8 cellular contexts compared by ENCODE assay signal in the genomic region with DNA sequence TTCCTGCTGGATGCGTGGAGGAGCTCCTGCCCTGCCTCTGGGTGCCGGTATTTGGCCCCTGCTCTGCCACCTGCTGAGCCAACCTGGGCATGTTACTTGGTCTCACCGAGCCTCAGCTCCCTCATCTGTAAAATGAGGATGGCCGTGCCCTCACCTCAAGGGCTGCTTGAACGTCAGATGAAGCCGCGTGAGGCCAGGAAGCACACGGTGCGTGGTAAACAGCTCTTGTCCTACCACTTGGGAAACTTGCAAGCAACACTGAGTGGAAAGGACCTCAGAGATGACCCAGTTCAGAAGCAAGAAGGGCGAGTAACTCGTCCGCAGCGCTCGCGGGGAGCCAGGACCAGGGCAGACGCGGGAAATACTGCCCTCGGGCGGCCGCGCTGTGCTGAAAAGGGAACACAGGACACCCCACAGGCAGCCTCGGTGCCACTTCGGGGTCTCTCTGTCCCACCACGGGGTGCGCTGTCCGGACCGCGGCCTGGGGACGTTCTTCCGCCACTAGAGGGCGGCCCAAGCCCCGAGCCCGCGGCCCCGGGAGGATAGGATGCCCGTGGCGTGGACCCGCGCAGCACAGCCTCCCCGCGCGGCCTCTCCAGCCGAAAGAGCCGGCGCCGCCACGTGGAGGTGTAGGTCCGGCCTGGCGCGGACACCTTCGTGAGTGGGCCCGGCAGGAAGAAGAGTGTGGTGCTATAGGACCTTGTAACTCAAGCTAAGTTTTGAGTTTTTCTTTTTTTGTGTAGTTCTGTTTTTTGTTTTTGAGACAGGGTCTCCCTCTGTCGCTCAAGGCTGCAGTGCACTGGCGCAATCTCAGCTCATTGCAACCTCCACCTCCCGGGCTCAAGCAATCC.
DNase-seq lines count a peak whose midpoint lies in the region; ATAC-seq and TF ChIP-seq lines count a peak whose summit lies in the region.

No MANE protein-coding gene starts in this region.

- H3K27me3 ChIP-seq in liver (ENCODE audit: control insufficient read depth in 4 of 4, insufficient read depth in 4 of 4, low read length in 3 of 4), result no peaks in the 10 kb centered on the region

- peak overlapping the region; percentile 80 for H3K4me3 Mint-ChIP-seq in activated CD4-positive, alpha-beta T cell treated with anti-CD3 and anti-CD28 coated beads, Interleukin-2, amount 10 ng/mL, durations not matched to agents 24 days and 14 days

- H3K4me1 ChIP-seq in liver (ENCODE audit: control insufficient read depth in 4 of 4, insufficient read depth in 4 of 4, low read length in 3 of 4), result peaks cover 4 to 24% (median 14%) of the 10 kb centered on the region in 4 donors

- peaks cover 7% of the 10 kb centered on the region for H3K4me1 Mint-ChIP-seq in activated CD4-positive, alpha-beta T cell treated with anti-CD3 and anti-CD28 coated beads, Interleukin-2, amount 10 ng/mL, durations not matched to agents 24 days and 14 days

- no peak for TF ChIP-seq POLR2A in NB4 (IDR thresholded peaks at IDR 0.05; ENCODE audit: extremely low read depth, insufficient read length)

- no peaks in the 10 kb centered on the region for H3K36me3 Mint-ChIP-seq in activated CD4-positive, alpha-beta T cell treated with anti-CD3 and anti-CD28 coated beads, Interleukin-2, amount 10 ng/mL, durations not matched to agents 24 days and 14 days (ENCODE audit: low read depth)

- ATAC-seq in HG02571 (IDR thresholded peaks at IDR 0.05; ENCODE audit: unreplicated experiment), result peak; percentile 86

- no peaks in the 10 kb centered on the region for H3K27me3 Mint-ChIP-seq in activated CD4-positive, alpha-beta T cell treated with anti-CD3 and anti-CD28 coated beads, Interleukin-2, amount 10 ng/mL, durations not matched to agents 24 days and 14 days

- H3K27ac ChIP-seq in coronary artery (peak overlapping the region in 1 of 2 donors; percentile 25), liver (ENCODE audit: low read depth in 1 of 2, low read length in 2 of 2) (peak overlapping the region in 1 of 2 donors; percentile 16)

- H3K9ac ChIP-seq in liver (ENCODE audit: low read depth in 1 of 2, low read length in 2 of 2), result no peak overlapping the region

- no peak overlapping the region for H3K4me3 ChIP-seq in NB4 (ENCODE audit: low read depth, low read length)
- H3K4me3 ChIP-seq in coronary artery, result peak overlapping the region; percentile 67
- peak overlapping the region in 1 of 3 donors; percentile 4 for H3K4me3 ChIP-seq in liver (ENCODE audit: low read depth in 1 of 3, low read length in 3 of 3)

- H3K9me3 Mint-ChIP-seq in activated CD4-positive, alpha-beta T cell treated with anti-CD3 and anti-CD28 coated beads, Interleukin-2, amount 10 ng/mL, durations not matched to agents 24 days and 14 days, result no peaks in the 10 kb centered on the region

- DNase-seq in NB4 (ENCODE audit: low read depth) (peak; percentile 87), coronary artery (ENCODE audit: low spot score) (no peak), NCI-H2029 (lab: John Stamatoyannopoulos, UW) (no peak)
- DNase-seq in activated CD4-positive, alpha-beta T cell treated with anti-CD3 and anti-CD28 coated beads, Interleukin-2, amount 10 ng/mL, durations not matched to agents 24 days and 14 days, result peak; percentile 89
- peak; percentile 36 to 52 (median 48) for DNase-seq in stimulated activated CD4-positive, alpha-beta T cell treated with anti-CD3 and anti-CD28 coated beads, TNF-alpha, amount 100 ng/mL, for 4 hours (ENCODE audit: low read depth in 3 of 3)

- WGBS in liver, result 38% methylated on average over 55 of the region's 55 CpGs

- H3K27ac Mint-ChIP-seq in activated CD4-positive, alpha-beta T cell treated with anti-CD3 and anti-CD28 coated beads, Interleukin-2, amount 10 ng/mL, durations not matched to agents 24 days and 14 days, result peak overlapping the region; percentile 86

- peaks cover 2 to 14% (median 9%) of the 10 kb centered on the region in 4 donors for H3K36me3 ChIP-seq in liver (ENCODE audit: control insufficient read depth in 4 of 4, insufficient read depth in 3 of 4, low read depth in 1 of 4, low read length in 3 of 4)

- peak; percentile 97 for TF ChIP-seq CTCF in GM12874 (IDR thresholded peaks at IDR 0.05; ENCODE audit: insufficient read depth, low read depth, low read length)
- TF ChIP-seq CTCF in NB4 (IDR thresholded peaks at IDR 0.05; ENCODE audit: low read depth, low read length), result peak; percentile 96
- TF ChIP-seq CTCF in coronary artery (IDR thresholded peaks at IDR 0.05), result peak; percentile 87
- TF ChIP-seq CTCF in liver (IDR thresholded peaks at IDR 0.05; ENCODE audit: low read depth, low read length, missing input control), result peak; percentile 59

- H3K9me3 ChIP-seq in liver (ENCODE audit: control insufficient read depth in 4 of 4, low read length in 3 of 4), result no peaks in the 10 kb centered on the region

- peak; percentile 78 to 93 for TF ChIP-seq RAD21 in liver (IDR thresholded peaks at IDR 0.05)

- intact Hi-C loops in activated CD4-positive, alpha-beta T cell treated with anti-CD3 and anti-CD28 coated beads, Interleukin-2, amount 10 ng/mL, durations not matched to agents 24 days and 14 days (cut with micrococcal nuclease), result loop anchor here (2.0 to 5.0 kb wide), 3 partner anchors 94 to 364 kb away; partner anchors contain the start of gene PRKAG2

TF ChIP-seq in liver, 16 proteins besides CTCF, POLR2A, EP300 and RAD21:
- TF ChIP-seq RXRA (IDR thresholded peaks at IDR 0.05), result peak in 1 of 2 donors; percentile 10
- no peak for TF ChIP-seq FOXA1 (IDR thresholded peaks at IDR 0.05)

Comparison
In these comparisons a context has a peak if more than half of its experiments do, and no peak if none do; other contexts are left out.
1. DNase-seq: peak in NB4 (single experiment), activated CD4-positive, alpha-beta T cell treated with anti-CD3 and anti-CD28 coated beads, Interleukin-2, amount 10 ng/mL, durations not matched to agents 24 days and 14 days (single experiment) and stimulated activated CD4-positive, alpha-beta T cell treated with anti-CD3 and anti-CD28 coated beads, TNF-alpha, amount 100 ng/mL, for 4 hours (3 of 3); none in coronary artery (single experiment) and NCI-H2029 (single experiment).
2. Peak in every context shown above with its lines, with median percentiles within 50 percentile points of each other: CTCF ChIP-seq.